In genomic region chr10:97498841-97499560, GRCh38 we compare ENCODE assay signal across 8 cellular contexts. TPM values are rescaled to one million over a fixed set of nuclear protein-coding genes. Genes with fewer than 3 reads are reported as not detected.
DNase-seq lines count a peak whose midpoint lies in the region; ATAC-seq and TF ChIP-seq lines count a peak whose summit lies in the region.

UBTD1 (plus strand) TSS chr10:97498924; CDS start chr10:97499204, 280 bp downstream.

- H3K4me2 ChIP-seq in MM.1S (ENCODE audit: low read depth, low read length) = peak within 1 kb of the TSS; percentile 96

- H3K9me2 ChIP-seq in MM.1S (replicated peaks; ENCODE audit: insufficient read depth, low read length) = no peaks in the 10 kb centered on the region

- H3K27ac Mint-ChIP-seq in naive B cell = peak within 1 kb of the TSS; percentile 94 to 99 (median 97)

- POLR2A ChIA-PET in AG04450 (lab: Yijun Ruan, JAX) = interaction anchor here (0.6 to 1.7 kb wide), 9 partner anchors 9 to 97 kb away, joined by 3 to 10 read pairs (median 4); no protein-coding TSS in a partner anchor

- peak within 1 kb of the TSS; percentile 92 to 99 (median 98) for H3K4me3 Mint-ChIP-seq in naive B cell

- no peak for TF ChIP-seq EP300 in suprapubic skin (IDR thresholded peaks at IDR 0.05)

- H3K9ac ChIP-seq in MM.1S (ENCODE audit: low read length) = peak within 1 kb of the TSS; percentile 96

- no peaks in the 10 kb centered on the region; the same call in 1 of the 2 replicates for H3K9me3 ChIP-seq in AG04450 (ENCODE audit: control insufficient read depth, insufficient read depth, low read length)
- H3K9me3 ChIP-seq in MM.1S (replicated peaks; ENCODE audit: insufficient read depth, low read length) = no peaks in the 10 kb centered on the region
- H3K9me3 ChIP-seq in esophagus squamous epithelium = no peaks in the 10 kb centered on the region
- no peaks in the 10 kb centered on the region for H3K9me3 ChIP-seq in suprapubic skin

- H3K4me3 ChIP-seq in AG04450 (ENCODE audit: low read depth, low read length) = peak within 1 kb of the TSS; percentile 78
- peak within 1 kb of the TSS; percentile 100 for H3K4me3 ChIP-seq in MM.1S (ENCODE audit: low read length)
- peak within 1 kb of the TSS; percentile 69 to 99 (median 98) for H3K4me3 ChIP-seq in esophagus squamous epithelium
- H3K4me3 ChIP-seq in suprapubic skin = peak within 1 kb of the TSS; percentile 81

- H3K9me3 Mint-ChIP-seq in naive B cell = peaks cover 0 to 2% (median 0%) of the 10 kb centered on the region in 7 donors

- H2AFZ ChIP-seq in MM.1S (ENCODE audit: low read length) = peak within 1 kb of the TSS; percentile 89

- peaks cover 0 to 3% of the 10 kb centered on the region in 2 donors for H3K36me3 Mint-ChIP-seq in naive B cell

- peaks cover 9% of the 10 kb centered on the region for H3F3A ChIP-seq in MM.1S (ENCODE audit: insufficient read depth, low read length)

- peaks cover 0 to 25% (median 20%) of the 10 kb centered on the region in 3 donors for H3K27me3 Mint-ChIP-seq in naive B cell

- TF ChIP-seq CTCF in AG04450 (IDR thresholded peaks at IDR 0.05; ENCODE audit: low read depth, low read length) (peak; percentile 21; the same call in 1 of the 2 replicates), MM.1S (IDR thresholded peaks at IDR 0.05; ENCODE audit: low read length) (no peak), esophagus squamous epithelium (IDR thresholded peaks at IDR 0.05) (no peak), suprapubic skin (IDR thresholded peaks at IDR 0.05) (no peak)

- no peaks in the 10 kb centered on the region for H3K4me1 ChIP-seq in MM.1S (ENCODE audit: low read length)
- H3K4me1 ChIP-seq in esophagus squamous epithelium = peaks cover 9 to 60% (median 27%) of the 10 kb centered on the region in 3 donors
- H3K4me1 ChIP-seq in suprapubic skin = peaks cover 56% of the 10 kb centered on the region

- no peaks in the 10 kb centered on the region for H3K27me3 ChIP-seq in AG04450 (ENCODE audit: control insufficient read depth, insufficient read depth, low read length)
- peaks cover 16% of the 10 kb centered on the region for H3K27me3 ChIP-seq in MM.1S (replicated peaks; ENCODE audit: insufficient read depth, low read length)
- H3K27me3 ChIP-seq in esophagus squamous epithelium = peaks cover 0 to 20% (median 0%) of the 10 kb centered on the region in 4 donors
- no peaks in the 10 kb centered on the region for H3K27me3 ChIP-seq in suprapubic skin

- peaks cover 12% of the 10 kb centered on the region; the same call in 1 of the 2 replicates for H4K20me1 ChIP-seq in MM.1S (ENCODE audit: insufficient read depth, low read length)

- 0% methylated on average over 5 of the region's 66 CpGs; no CpG with 5 or more reads in 1 of the 2 donors for WGBS in esophagus squamous epithelium, 2 donors
- 0% methylated on average over 10 of the region's 66 CpGs for WGBS in suprapubic skin

- peak in 2 of 4 donors; percentile 18 to 45 for TF ChIP-seq POLR2A in esophagus squamous epithelium (IDR thresholded peaks at IDR 0.05)
- TF ChIP-seq POLR2A in suprapubic skin (IDR thresholded peaks at IDR 0.05) = peak in 1 of 2 donors; percentile 8

- no peaks in the 10 kb centered on the region for H3K36me3 ChIP-seq in MM.1S (replicated peaks; ENCODE audit: insufficient read depth, low read length)
- peaks cover 0 to 2% (median 0%) of the 10 kb centered on the region in 3 donors for H3K36me3 ChIP-seq in esophagus squamous epithelium
- no peaks in the 10 kb centered on the region for H3K36me3 ChIP-seq in suprapubic skin

- intact Hi-C loops in esophagus squamous epithelium (cut with DNase I) = no loop called here

- H3K4me1 Mint-ChIP-seq in naive B cell = peaks cover 26 to 48% (median 43%) of the 10 kb centered on the region in 3 donors

- H3K27ac ChIP-seq in AG04450 (ENCODE audit: low read depth, low read length) (peak within 1 kb of the TSS; percentile 87), MM.1S (ENCODE audit: low read length) (peak within 1 kb of the TSS; percentile 93), esophagus squamous epithelium (peak within 1 kb of the TSS; percentile 95 to 99 (median 98)), suprapubic skin (peak within 1 kb of the TSS; percentile 98)

- ATAC-seq in GM21515 (IDR thresholded peaks at IDR 0.05; ENCODE audit: unreplicated experiment) = peak; percentile 2
- no peak for ATAC-seq in naive B cell (ENCODE audit: low read depth in 2 of 2)

- peaks cover 42% of the 10 kb centered on the region for H3K79me2 ChIP-seq in MM.1S (ENCODE audit: low read length)

- CTCF ChIA-PET in AG04450 (lab: Charles Lee) = interaction anchor here (0.5 to 3.1 kb wide), 13 partner anchors 9 to 143 kb away, joined by 3 to 26 read pairs (median 3); partner anchors contain the start of gene ANKRD2

- DNase-seq in AG04450 (ENCODE audit: low read depth, low spot score) (no peak), MM.1S (peak; percentile 11), esophagus squamous epithelium (lab: John Stamatoyannopoulos, UW) (no peak), naive B cell (no peak), suprapubic skin (ENCODE audit: low spot score in 2 of 2) (peak; percentile 85), NCI-H526 treated with DMSO at 0.1 percent for 48 hours (lab: John Stamatoyannopoulos, UW) (no peak)
- DNase-seq in activated T-cell treated with anti-CD3 and anti-CD28 coated beads, Interleukin-2, amount 50 U/mL, for 1 hour = peak; percentile 65

RNA-seq across cellular contexts. Expression of gene UBTD1, which starts in this region (rescaled TPM):
- 15.5 and 20.3 TPM in 2 replicates for polyA plus RNA-seq in AG04450 (2011; rRNA removed)
- polyA minus RNA-seq in AG04450 (2011; rRNA and poly(A)+ RNA removed) = 7.9 and 9.6 TPM in 2 replicates
- 1 to 10 TPM; 4.3 to 8.5 (median 5.8) TPM for total RNA-seq in esophagus squamous epithelium
- 1 to 10 TPM in 3 of 6 donors, under 1 TPM in 2, not detected in 1; 0.60 to 1.2 (median 1.0) TPM for polyA plus RNA-seq in naive B cell (ENCODE audit: low read depth in 6 of 6)
- total RNA-seq in suprapubic skin = 10 to 100 TPM; 15.2 to 50.8 (median 36.4) TPM

Comparison
In these comparisons a context has a peak if more than half of its experiments do, and no peak if none do; other contexts are left out.
1. DNase-seq: peak in MM.1S (single experiment), activated T-cell treated with anti-CD3 and anti-CD28 coated beads, Interleukin-2, amount 50 U/mL, for 1 hour (single experiment) and suprapubic skin (2 of 2); none in AG04450 (single experiment), esophagus squamous epithelium (single experiment), naive B cell (single experiment) and NCI-H526 treated with DMSO at 0.1 percent for 48 hours (single experiment).
2. Peak in every context shown above with its lines, with median percentiles within 50 percentile points of each other: H3K27ac ChIP-seq and H3K4me3 ChIP-seq.